1 cellular context compared by ENCODE assay signal in the genomic region with DNA sequence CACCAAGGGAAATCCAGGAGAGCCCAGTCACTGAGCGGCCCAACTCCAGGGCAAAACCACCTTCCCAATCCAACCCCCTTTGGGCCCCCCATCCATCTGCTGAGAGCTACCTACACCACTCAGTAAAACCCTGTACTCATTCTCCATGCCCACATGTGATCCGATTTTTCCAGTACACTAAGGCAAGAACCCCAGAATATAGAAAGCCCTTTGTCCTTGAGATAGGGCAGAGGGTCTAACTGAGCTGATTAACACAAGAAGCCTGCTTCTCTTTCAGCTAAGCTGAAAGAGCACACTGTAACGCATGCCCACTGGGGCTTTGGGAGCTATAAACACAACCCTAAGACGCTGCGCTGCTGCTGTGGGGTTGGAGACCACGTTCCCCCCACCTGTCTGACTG.
TF ChIP-seq lines count a peak whose summit lies in the region.

No MANE protein-coding gene starts in this region.

TF ChIP-seq in WTC11, 78 proteins besides CTCF, POLR2A, EP300 and RAD21:
- TF ChIP-seq AR (CRISPR knock-in tag; IDR thresholded peaks at IDR 0.05) (no peak), JUN (CRISPR knock-in tag; IDR thresholded peaks at IDR 0.05) (no peak), EMX1 (CRISPR knock-in tag; IDR thresholded peaks at IDR 0.05) (no peak), CREM (CRISPR knock-in tag; IDR thresholded peaks at IDR 0.05) (no peak), IRF2 (CRISPR knock-in tag; IDR thresholded peaks at IDR 0.05; ENCODE audit: borderline replicate concordance, low read depth) (no peak), CREB1 (CRISPR knock-in tag; IDR thresholded peaks at IDR 0.05) (no peak), CBFB (CRISPR knock-in tag; IDR thresholded peaks at IDR 0.05; ENCODE audit: low read depth) (no peak), ZNF263 (CRISPR knock-in tag; IDR thresholded peaks at IDR 0.05; ENCODE audit: low read depth) (no peak)
